In the genomic region with DNA sequence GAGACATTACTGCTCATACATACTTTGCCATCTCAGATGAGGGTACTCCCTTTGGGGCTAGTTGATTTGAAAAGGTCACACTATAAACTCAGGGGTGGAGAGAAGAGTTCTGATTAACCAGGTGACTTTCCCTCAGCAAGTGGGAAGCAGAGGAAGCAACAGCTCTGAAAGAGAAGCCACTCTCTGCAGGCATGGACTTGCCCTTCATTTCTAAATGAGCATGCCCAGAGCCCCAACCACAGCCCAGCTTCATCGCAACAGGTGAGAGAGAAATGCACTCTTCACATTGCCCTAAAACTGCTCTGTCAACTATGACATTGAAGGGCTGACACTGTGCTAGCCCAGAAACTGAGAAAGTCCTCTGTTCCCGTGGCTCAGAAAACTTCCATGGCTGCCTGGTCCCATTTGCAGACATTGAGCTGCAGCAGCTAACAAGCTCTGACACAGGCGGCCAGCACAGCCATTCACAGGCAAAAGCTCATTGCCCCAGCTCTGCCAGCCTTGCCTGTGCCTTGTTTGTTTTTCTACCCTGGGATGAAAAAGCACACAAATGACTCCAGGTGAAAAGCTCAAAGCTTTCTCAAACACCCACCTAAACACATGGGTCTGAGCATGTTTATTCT, we compare ENCODE assay signal across 28 cellular contexts.
DNase-seq lines count a peak whose midpoint lies in the region; ATAC-seq and TF ChIP-seq lines count a peak whose summit lies in the region.
"Had no signal": no experiment of that assay in that cellular context is flagged by ENCODE, and none has a peak within 500 bp of the region (broad histone marks: within the 10 kb centered on the region; RNA-seq: fewer than 3 reads in every experiment).

No MANE protein-coding gene starts in this region.

- DNase-seq in DMS153 (lab: John Stamatoyannopoulos, UW) (peak; percentile 35), DMS53 (lab: John Stamatoyannopoulos, UW) (peak; percentile 71), RWPE2 (ENCODE audit: low spot score) (no peak), medulla oblongata (ENCODE audit: extremely low spot score) (peak; percentile 6), COLO829 (ENCODE audit: low spot score) (no peak), gastrocnemius medialis (no peak)
- no peak for DNase-seq in activated CD4-positive, alpha-beta T cell treated with anti-CD3 and anti-CD28 coated beads, Interleukin-2, amount 10 ng/mL, durations not matched to agents 7 days and 5 days
- DNase-seq: activated CD4-positive, alpha-beta T cell treated with anti-CD3 and anti-CD28 coated beads for 1 hour; activated CD8-positive, alpha-beta memory T cell treated with anti-CD3 and anti-CD28 coated beads, Interleukin-2, amount 50 U/mL, for 48 hours; activated CD8-positive, alpha-beta T cell treated with anti-CD3 and anti-CD28 coated beads for 36 hours; activated naive CD4-positive, alpha-beta T cell treated with anti-CD3 and anti-CD28 coated beads for 36 hours; COR-L47; DMS79 treated with DMSO at 0.1 percent for 48 hours; GDM1; lower lobe of right lung; mucosa of descending colon; NCI-H1930; NCI-H2227 treated with DMSO at 0.1 percent for 48 hours; NK-92 treated with Interleukin-12 subunit alpha and Interleukin-12 subunit beta, amount 100 ng/mL, for 24 hours; ovary; PC-3; trophoblast cell had no signal

- H3K4me3 Mint-ChIP-seq in activated CD4-positive, alpha-beta T cell treated with anti-CD3 and anti-CD28 coated beads, Interleukin-2, amount 10 ng/mL, durations not matched to agents 7 days and 5 days: no peak overlapping the region
- H3K4me3 Mint-ChIP-seq: activated CD8-positive, alpha-beta T cell treated with anti-CD3 and anti-CD28 coated beads for 36 hours; activated naive CD4-positive, alpha-beta T cell treated with anti-CD3 and anti-CD28 coated beads for 36 hours; dendritic cell treated with granulocyte-macrophage colony-stimulating factor and Interleukin-4, amounts not matched to agents 40 ng/mL and 50 ng/mL, for 4 days; IgD-negative memory B cell; nephron; stimulated activated effector memory CD8-positive, alpha-beta T cell treated with anti-CD3 and anti-CD28 coated beads, Interleukin-12 subunit alpha, Interleukin-12 subunit beta, amount 100 ng/mL, for 72 hours; T-helper 2 cell treated with Interferon-gamma antibody and Interleukin-4, amounts not matched to agents 5 μg/mL and 100 μg/mL, for 36 hours had no signal

- H3K4me1 ChIP-seq in RWPE2 (ENCODE audit: insufficient read depth, poor library complexity, severe bottlenecking) (peaks cover 6% of the 10 kb centered on the region), gastrocnemius medialis (no peaks in the 10 kb centered on the region)
- H3K4me1 ChIP-seq: BLaER1, lower lobe of right lung had no signal

- peaks cover 3% of the 10 kb centered on the region for H3K27me3 Mint-ChIP-seq in activated CD4-positive, alpha-beta T cell treated with anti-CD3 and anti-CD28 coated beads, Interleukin-2, amount 10 ng/mL, durations not matched to agents 7 days and 5 days
- H3K27me3 Mint-ChIP-seq: dendritic cell treated with granulocyte-macrophage colony-stimulating factor and Interleukin-4, amounts not matched to agents 40 ng/mL and 50 ng/mL, for 4 days; IgD-negative memory B cell had no signal

- H3K27ac ChIP-seq in RWPE2 (ENCODE audit: poor library complexity, severe bottlenecking) (no peak overlapping the region), gastrocnemius medialis (no peak overlapping the region)
- H3K27ac ChIP-seq: BLaER1, lower lobe of right lung, ovary had no signal

- H3K36me3 ChIP-seq in RWPE2 (ENCODE audit: low read depth) (no peaks in the 10 kb centered on the region), gastrocnemius medialis (no peaks in the 10 kb centered on the region)
- H3K36me3 ChIP-seq: BLaER1, lower lobe of right lung, ovary had no signal

- H3K4me3 ChIP-seq in RWPE2 (ENCODE audit: severe bottlenecking) (no peak overlapping the region), gastrocnemius medialis (no peak overlapping the region)
- H3K4me3 ChIP-seq: BLaER1, lower lobe of right lung, mucosa of descending colon, ovary had no signal

- intact Hi-C loops in gastrocnemius medialis (cut with DNase I; ENCODE audit: low total_unique reads): no loop called here

- H3K27me3 ChIP-seq in RWPE2 (ENCODE audit: insufficient read depth, poor library complexity, severe bottlenecking) (no peaks in the 10 kb centered on the region), gastrocnemius medialis (no peaks in the 10 kb centered on the region)
- H3K27me3 ChIP-seq: BLaER1, ovary had no signal

- TF ChIP-seq CTCF in RWPE2 (IDR thresholded peaks at IDR 0.05; ENCODE audit: poor library complexity, severe bottlenecking) (no peak), gastrocnemius medialis (IDR thresholded peaks at IDR 0.05 in 4 of 5, conservative IDR thresholded peaks at IDR 0.05 in 1 of 5) (no peak)

- CTCF ChIA-PET in activated CD4-positive, alpha-beta T cell treated with anti-CD3 and anti-CD28 coated beads, Interleukin-2, amount 10 ng/mL, durations not matched to agents 7 days and 5 days (lab: Charles Lee): interaction anchor here (0.6 kb wide), 1 partner anchor 14 kb away, joined by 3 read pairs; no protein-coding TSS in a partner anchor

- no peak for TF ChIP-seq POLR2A in gastrocnemius medialis (IDR thresholded peaks at IDR 0.05)

- in situ Hi-C loops in gastrocnemius medialis (cut with MboI; ENCODE audit: low sequenced_read_pairs in 4 of 4): no loop called here

- peak; percentile 58 for ATAC-seq in RWPE2 (ENCODE audit: low read depth)
- ATAC-seq in gastrocnemius medialis: no peak
- ATAC-seq: activated CD8-positive, alpha-beta T cell treated with anti-CD3 and anti-CD28 coated beads for 36 hours; lower lobe of right lung; mucosa of descending colon; PC-3; stimulated activated effector memory CD8-positive, alpha-beta T cell treated with anti-CD3 and anti-CD28 coated beads, Interleukin-12 subunit alpha, Interleukin-12 subunit beta, amount 100 ng/mL, for 72 hours had no signal

- no peaks in the 10 kb centered on the region for H3K9me3 Mint-ChIP-seq in activated CD4-positive, alpha-beta T cell treated with anti-CD3 and anti-CD28 coated beads, Interleukin-2, amount 10 ng/mL, durations not matched to agents 7 days and 5 days
- H3K9me3 Mint-ChIP-seq: activated CD8-positive, alpha-beta T cell treated with anti-CD3 and anti-CD28 coated beads for 36 hours; activated naive CD4-positive, alpha-beta T cell treated with anti-CD3 and anti-CD28 coated beads for 36 hours; dendritic cell treated with granulocyte-macrophage colony-stimulating factor and Interleukin-4, amounts not matched to agents 40 ng/mL and 50 ng/mL, for 4 days; stimulated activated effector memory CD8-positive, alpha-beta T cell treated with anti-CD3 and anti-CD28 coated beads, Interleukin-12 subunit alpha, Interleukin-12 subunit beta, amount 100 ng/mL, for 72 hours; T-helper 2 cell treated with Interferon-gamma antibody and Interleukin-4, amounts not matched to agents 5 μg/mL and 100 μg/mL, for 36 hours had no signal

- POLR2A ChIA-PET in activated CD4-positive, alpha-beta T cell treated with anti-CD3 and anti-CD28 coated beads, Interleukin-2, amount 10 ng/mL, durations not matched to agents 7 days and 5 days (lab: Charles Lee): no interaction called here

- no peak overlapping the region for H3K27ac Mint-ChIP-seq in activated CD4-positive, alpha-beta T cell treated with anti-CD3 and anti-CD28 coated beads, Interleukin-2, amount 10 ng/mL, durations not matched to agents 7 days and 5 days
- H3K27ac Mint-ChIP-seq: activated CD8-positive, alpha-beta T cell treated with anti-CD3 and anti-CD28 coated beads for 36 hours; activated naive CD4-positive, alpha-beta T cell treated with anti-CD3 and anti-CD28 coated beads for 36 hours; dendritic cell treated with granulocyte-macrophage colony-stimulating factor and Interleukin-4, amounts not matched to agents 40 ng/mL and 50 ng/mL, for 4 days; stimulated activated effector memory CD8-positive, alpha-beta T cell treated with anti-CD3 and anti-CD28 coated beads, Interleukin-12 subunit alpha, Interleukin-12 subunit beta, amount 100 ng/mL, for 72 hours; T-helper 2 cell treated with Interferon-gamma antibody and Interleukin-4, amounts not matched to agents 5 μg/mL and 100 μg/mL, for 36 hours had no signal

- H3K9me3 ChIP-seq in RWPE2 (ENCODE audit: severe bottlenecking) (no peaks in the 10 kb centered on the region), gastrocnemius medialis (no peaks in the 10 kb centered on the region)
- H3K9me3 ChIP-seq: BLaER1, lower lobe of right lung, mucosa of descending colon, ovary had no signal

- no peaks in the 10 kb centered on the region for H3K36me3 Mint-ChIP-seq in activated CD4-positive, alpha-beta T cell treated with anti-CD3 and anti-CD28 coated beads, Interleukin-2, amount 10 ng/mL, durations not matched to agents 7 days and 5 days (ENCODE audit: low read depth)
- H3K36me3 Mint-ChIP-seq: IgD-negative memory B cell; stimulated activated effector memory CD8-positive, alpha-beta T cell treated with anti-CD3 and anti-CD28 coated beads, Interleukin-12 subunit alpha, Interleukin-12 subunit beta, amount 100 ng/mL, for 72 hours had no signal

- no peaks in the 10 kb centered on the region for H3K4me1 Mint-ChIP-seq in activated CD4-positive, alpha-beta T cell treated with anti-CD3 and anti-CD28 coated beads, Interleukin-2, amount 10 ng/mL, durations not matched to agents 7 days and 5 days
- H3K4me1 Mint-ChIP-seq: IgD-negative memory B cell; stimulated activated effector memory CD8-positive, alpha-beta T cell treated with anti-CD3 and anti-CD28 coated beads, Interleukin-12 subunit alpha, Interleukin-12 subunit beta, amount 100 ng/mL, for 72 hours had no signal

Comparison
In these comparisons a context has a peak if more than half of its experiments do, and no peak if none do; other contexts are left out.
1. DNase-seq: peak in DMS153 (single experiment), DMS53 (single experiment) and medulla oblongata (single experiment); none in RWPE2 (single experiment), COLO829 (single experiment), gastrocnemius medialis (0 of 2) and activated CD4-positive, alpha-beta T cell treated with anti-CD3 and anti-CD28 coated beads, Interleukin-2, amount 10 ng/mL, durations not matched to agents 7 days and 5 days (single experiment).